In genomic region chr16:20490994-20491393, GRCh38 we compare ENCODE assay signal across 7 cellular contexts. TPM values are rescaled to one million over a fixed set of nuclear protein-coding genes. Genes with fewer than 3 reads are reported as not detected.
"Had no signal": no experiment of that assay in that cellular context is flagged by ENCODE, and none has a peak within 500 bp of the region (broad histone marks: within the 10 kb centered on the region; RNA-seq: fewer than 3 reads in every experiment).

No MANE protein-coding gene starts in this region.

RNA-seq across cellular contexts. Expression of gene ACSM2A, which starts 39.7 kb away (rescaled TPM):
- total RNA-seq: GM23248, GM23338, H1, H4, H7, H9, HFFc6 had no signal
